1 cellular context compared by ENCODE assay signal in genomic region chr21:43829575-43830119, GRCh38.
TF ChIP-seq lines count a peak whose summit lies in the region.

No MANE protein-coding gene starts in this region.

TF ChIP-seq in GM12878, 131 proteins besides CTCF, POLR2A, EP300 and RAD21:
- TF ChIP-seq MEF2B (IDR thresholded peaks at IDR 0.05; ENCODE audit: partially characterized antibody, poor library complexity, severe bottlenecking) = no peak
- no peak for TF ChIP-seq SIX5 (IDR thresholded peaks at IDR 0.05; ENCODE audit: low read depth, low read length, severe bottlenecking)
